8 cellular contexts compared by ENCODE assay signal in genomic region chr10:125057158-125058001, GRCh38.
A peak's percentile ranks its signal among the peaks of the same experiment; 100 is the strongest.
DNase-seq lines count a peak whose midpoint lies in the region; ATAC-seq and TF ChIP-seq lines count a peak whose summit lies in the region.

No MANE protein-coding gene starts in this region.

- no peaks in the 10 kb centered on the region for H3F3A ChIP-seq in MM.1S (ENCODE audit: insufficient read depth, low read length)

- H3K36me3 Mint-ChIP-seq in CD14-positive monocyte, result peaks cover 34 to 40% of the 10 kb centered on the region in 2 donors

- H3K9ac ChIP-seq in MM.1S (ENCODE audit: low read length) (no peak overlapping the region), stomach smooth muscle (ENCODE audit: low read length in 2 of 2) (peak overlapping the region; percentile 32 to 62)

- no peaks in the 10 kb centered on the region for H3K4me1 ChIP-seq in MM.1S (ENCODE audit: low read length)
- peaks cover 84% of the 10 kb centered on the region for H3K4me1 ChIP-seq in stomach smooth muscle (ENCODE audit: control insufficient read depth, insufficient read depth, low read length)

- peaks cover 0 to 4% (median 2%) of the 10 kb centered on the region in 3 donors for H3K27me3 Mint-ChIP-seq in CD14-positive monocyte (ENCODE audit: low read depth in 3 of 3)

- intact Hi-C loops in CD14-positive monocyte (cut with micrococcal nuclease), result loop anchor here in 1 of 2 donors (10.0 kb wide), 1 partner anchor 143 kb away; no protein-coding TSS in a partner anchor

- H3K9me3 ChIP-seq in MM.1S (replicated peaks; ENCODE audit: insufficient read depth, low read length) (no peaks in the 10 kb centered on the region), stomach smooth muscle (ENCODE audit: control insufficient read depth in 2 of 2, low read length in 2 of 2) (no peaks in the 10 kb centered on the region)

- H2AFZ ChIP-seq in MM.1S (ENCODE audit: low read length), result no peak overlapping the region

- H3K27ac Mint-ChIP-seq in CD14-positive monocyte, result peak overlapping the region; percentile 94 to 98 (median 96)

- H3K9me3 Mint-ChIP-seq in CD14-positive monocyte, result no peaks in the 10 kb centered on the region

- H3K4me3 Mint-ChIP-seq in CD14-positive monocyte, result peak overlapping the region; percentile 61 to 74

- peak; percentile 39 for ATAC-seq in left lobe of liver

- H3K79me2 ChIP-seq in MM.1S (ENCODE audit: low read length), result no peaks in the 10 kb centered on the region

- no peak overlapping the region for H3K4me2 ChIP-seq in MM.1S (ENCODE audit: low read depth, low read length)

- peak; percentile 82 for DNase-seq in CD14-positive monocyte (ENCODE audit: low spot score)
- peak; percentile 28 for DNase-seq in MM.1S
- DNase-seq in cardiac fibroblast (ENCODE audit: low read depth in 2 of 2), result peak; percentile 96 to 98
- no peak for DNase-seq in left lobe of liver (ENCODE audit: low spot score)
- DNase-seq in NCI-H1105 (lab: John Stamatoyannopoulos, UW), result no peak
- no peak for DNase-seq in stimulated activated naive CD4-positive, alpha-beta T cell (lab: John Stamatoyannopoulos, UW)
- DNase-seq in stimulated activated CD4-positive, alpha-beta T cell treated with anti-CD3 and anti-CD28 coated beads, Interleukin-4, amount 100 ng/mL, for 24 hours, result no peak

- no peaks in the 10 kb centered on the region for H4K20me1 ChIP-seq in MM.1S (ENCODE audit: insufficient read depth, low read length)

- no peaks in the 10 kb centered on the region for H3K9me2 ChIP-seq in MM.1S (replicated peaks; ENCODE audit: insufficient read depth, low read length)

- TF ChIP-seq CTCF in CD14-positive monocyte (IDR thresholded peaks at IDR 0.05) (no peak), MM.1S (IDR thresholded peaks at IDR 0.05; ENCODE audit: low read length) (no peak), cardiac fibroblast (IDR thresholded peaks at IDR 0.05; ENCODE audit: low read depth, low read length) (no peak)

- H3K36me3 ChIP-seq in MM.1S (replicated peaks; ENCODE audit: insufficient read depth, low read length) (no peaks in the 10 kb centered on the region), stomach smooth muscle (ENCODE audit: control insufficient read depth in 2 of 2, insufficient read depth in 2 of 2, low read length in 2 of 2) (no peaks in the 10 kb centered on the region)

- no peak overlapping the region for H3K27ac ChIP-seq in MM.1S (ENCODE audit: low read length)
- H3K27ac ChIP-seq in stomach smooth muscle (ENCODE audit: low read length), result peak overlapping the region; percentile 97

- H3K4me1 Mint-ChIP-seq in CD14-positive monocyte, result peaks cover 48% of the 10 kb centered on the region

- H3K27me3 ChIP-seq in MM.1S (replicated peaks; ENCODE audit: insufficient read depth, low read length) (peaks cover 98% of the 10 kb centered on the region), stomach smooth muscle (ENCODE audit: control insufficient read depth in 1 of 2, insufficient read depth in 2 of 2, low read length in 2 of 2) (no peaks in the 10 kb centered on the region)

- H3K4me3 ChIP-seq in MM.1S (ENCODE audit: low read length), result no peak overlapping the region
- H3K4me3 ChIP-seq in cardiac fibroblast (replicated peaks in 1 of 2; ENCODE audit: low read depth in 2 of 2, low read length in 2 of 2), result peak overlapping the region in 1 of 2 donors; percentile 28
- H3K4me3 ChIP-seq in stomach smooth muscle (ENCODE audit: low read length in 2 of 2), result peak overlapping the region; percentile 18 to 58

Comparison
In these comparisons a context has a peak if more than half of its experiments do, and no peak if none do; other contexts are left out.
1. DNase-seq: peak in CD14-positive monocyte (single experiment), MM.1S (single experiment) and cardiac fibroblast (2 of 2); none in left lobe of liver (single experiment), NCI-H1105 (single experiment), stimulated activated naive CD4-positive, alpha-beta T cell (0 of 6) and stimulated activated CD4-positive, alpha-beta T cell treated with anti-CD3 and anti-CD28 coated beads, Interleukin-4, amount 100 ng/mL, for 24 hours (single experiment).